ENCODE assay signal across 22 cellular contexts in genomic region chr1:21641076-21641475, GRCh38. TPM values are rescaled to one million over a fixed set of nuclear protein-coding genes. Genes with fewer than 3 reads are reported as not detected.
A peak's percentile ranks its signal among the peaks of the same experiment; 100 is the strongest.
DNase-seq lines count a peak whose midpoint lies in the region; ATAC-seq and TF ChIP-seq lines count a peak whose summit lies in the region.
"Had no signal": no experiment of that assay in that cellular context is flagged by ENCODE, and none has a peak within 500 bp of the region (broad histone marks: within the 10 kb centered on the region; RNA-seq: fewer than 3 reads in every experiment).

No MANE protein-coding gene starts in this region.

- H3K79me1 ChIP-seq in mesendoderm (ENCODE audit: low read length): no peaks in the 10 kb centered on the region

- no peak for TF ChIP-seq EP300 in stomach (IDR thresholded peaks at IDR 0.05)

- H3K36me3 ChIP-seq in duodenal mucosa (ENCODE audit: control insufficient read depth in 1 of 2, insufficient read depth in 2 of 2, low read length in 2 of 2): no peaks in the 10 kb centered on the region
- H3K36me3 ChIP-seq in mesendoderm (ENCODE audit: control insufficient read depth, insufficient read depth, low read length): no peaks in the 10 kb centered on the region
- no peaks in the 10 kb centered on the region for H3K36me3 ChIP-seq in stomach
- H3K36me3 ChIP-seq in HAP-1 (replicated peaks): no peaks in the 10 kb centered on the region
- H3K36me3 ChIP-seq: BE2C; BLaER1 treated with 17β-estradiol and CSF1 and Interleukin-3, amounts not matched to agents 10 nM and 100 nM had no signal

- WGBS in mesendoderm (ENCODE audit: extremely low coverage, insufficient coverage, low lambda C conversion rate): no CpG with 5 or more reads among the region's 2 CpGs
- 77 to 97% (median 83%) methylated on average over 2 of the region's 2 CpGs for WGBS in stomach, 5 donors

- intact Hi-C loops in stomach (cut with DNase I; ENCODE audit: low total_unique reads): no loop called here

- TF ChIP-seq POLR2A in stomach (IDR thresholded peaks at IDR 0.05): no peak

- DNase-seq in mesendoderm: no peak
- DNase-seq in stomach: no peak
- DNase-seq in HAP-1 (ENCODE audit: low spot score in 2 of 2): no peak
- no peak for DNase-seq in GM10266 (ENCODE audit: extremely low spot score)
- DNase-seq: 8988T; ACHN; AML-193; BE2C; CD4-positive, alpha-beta T cell; CD8-positive, alpha-beta memory T cell; DMS53; DMS79 treated with DMSO at 0.1 percent for 48 hours; GF-D8; GM23248; H9 had no signal

- H3K56ac ChIP-seq in mesendoderm (ENCODE audit: low read length): no peak overlapping the region

- H3K4me3 ChIP-seq in duodenal mucosa (ENCODE audit: low read depth in 1 of 2, low read length in 2 of 2): no peak overlapping the region
- no peak overlapping the region for H3K4me3 ChIP-seq in mesendoderm (ENCODE audit: low read length)
- no peak overlapping the region for H3K4me3 ChIP-seq in stomach
- no peak overlapping the region for H3K4me3 ChIP-seq in HAP-1
- H3K4me3 ChIP-seq: A549; BLaER1 treated with 17β-estradiol and CSF1 and Interleukin-3, amounts not matched to agents 10 nM and 100 nM; GM23248 had no signal

- TF ChIP-seq CTCF in VCaP (conservative IDR thresholded peaks at IDR 0.05) (no peak), stomach (IDR thresholded peaks at IDR 0.05) (no peak), GM10266 (IDR thresholded peaks at IDR 0.05; ENCODE audit: control insufficient read depth, insufficient read depth, low read depth, missing control alignments) (no peak)

- peak overlapping the region; percentile 58 for H2AK5ac ChIP-seq in mesendoderm (ENCODE audit: low read length)

- H3K79me2 ChIP-seq in mesendoderm (ENCODE audit: control insufficient read depth, insufficient read depth, low read length): no peaks in the 10 kb centered on the region

- H3K4me2 ChIP-seq in mesendoderm (ENCODE audit: low read length): no peak overlapping the region
- H3K4me2 ChIP-seq: A549; BLaER1 treated with 17β-estradiol and CSF1 and Interleukin-3, amounts not matched to agents 10 nM and 100 nM had no signal

- H2BK15ac ChIP-seq in mesendoderm (replicated peaks; ENCODE audit: low read depth): no peak overlapping the region

- no peaks in the 10 kb centered on the region for H3K9me3 ChIP-seq in duodenal mucosa (ENCODE audit: control insufficient read depth in 1 of 2, low read length in 2 of 2)
- no peaks in the 10 kb centered on the region for H3K9me3 ChIP-seq in stomach
- no peaks in the 10 kb centered on the region for H3K9me3 ChIP-seq in HAP-1
- H3K9me3 ChIP-seq: A549; BE2C; BLaER1 treated with 17β-estradiol and CSF1 and Interleukin-3, amounts not matched to agents 10 nM and 100 nM had no signal

- no peak overlapping the region for H2BK120ac ChIP-seq in mesendoderm (ENCODE audit: low read depth, low read length)

- H3K23ac ChIP-seq in mesendoderm (ENCODE audit: low read length): no peak overlapping the region

- ATAC-seq in HG02973 (IDR thresholded peaks at IDR 0.05; ENCODE audit: unreplicated experiment) (no peak), GM21390 (IDR thresholded peaks at IDR 0.05; ENCODE audit: unreplicated experiment) (no peak)
- ATAC-seq: A549 had no signal

- H3K27ac ChIP-seq in VCaP: peak overlapping the region; percentile 57; the same call in 1 of the 2 replicates
- H3K27ac ChIP-seq in duodenal mucosa (ENCODE audit: low read depth, low read length): peak overlapping the region; percentile 42
- no peak overlapping the region for H3K27ac ChIP-seq in mesendoderm (ENCODE audit: low read depth, low read length)
- peak overlapping the region in 4 of 5 donors; percentile 7 to 83 (median 19) for H3K27ac ChIP-seq in stomach
- H3K27ac ChIP-seq: BLaER1 treated with 17β-estradiol and CSF1 and Interleukin-3, amounts not matched to agents 10 nM and 100 nM; GM23248 had no signal

- H3K18ac ChIP-seq in mesendoderm (ENCODE audit: low read length): no peak overlapping the region

- peaks cover 0 to 4% of the 10 kb centered on the region in 2 donors for H3K27me3 ChIP-seq in duodenal mucosa (ENCODE audit: control insufficient read depth in 1 of 2, insufficient read depth in 2 of 2, low read length in 2 of 2)
- H3K27me3 ChIP-seq in mesendoderm (ENCODE audit: insufficient read depth, low read length, poor library complexity): no peaks in the 10 kb centered on the region
- H3K27me3 ChIP-seq in stomach: peaks cover 0 to 27% (median 0%) of the 10 kb centered on the region in 3 donors
- H3K27me3 ChIP-seq in HAP-1 (ENCODE audit: low read depth): no peaks in the 10 kb centered on the region
- H3K27me3 ChIP-seq: BE2C; BLaER1 treated with 17β-estradiol and CSF1 and Interleukin-3, amounts not matched to agents 10 nM and 100 nM had no signal

- H3K9ac ChIP-seq in duodenal mucosa (ENCODE audit: low read depth in 1 of 2, low read length in 2 of 2): no peak overlapping the region
- no peak overlapping the region for H3K9ac ChIP-seq in mesendoderm (ENCODE audit: low read length)
- H3K9ac ChIP-seq: BLaER1 treated with 17β-estradiol and CSF1 and Interleukin-3, amounts not matched to agents 10 nM and 100 nM; GM23248 had no signal

- in situ Hi-C loops in HAP-1 (cut with MboI; ENCODE audit: low sequenced_read_pairs): no loop called here

- no peak overlapping the region for H4K8ac ChIP-seq in mesendoderm (ENCODE audit: low read depth, low read length)

- H3K4ac ChIP-seq in mesendoderm (ENCODE audit: low read depth, low read length): no peak overlapping the region

- H2BK5ac ChIP-seq in mesendoderm (ENCODE audit: low read length): no peak overlapping the region

- H3K4me1 ChIP-seq in duodenal mucosa (ENCODE audit: control insufficient read depth in 1 of 2, insufficient read depth in 2 of 2, low read length in 2 of 2): peaks cover 10 to 13% of the 10 kb centered on the region in 2 donors
- H3K4me1 ChIP-seq in mesendoderm (ENCODE audit: control insufficient read depth, low read depth, low read length): peaks cover 14% of the 10 kb centered on the region
- H3K4me1 ChIP-seq in stomach: peaks cover 10 to 34% (median 16%) of the 10 kb centered on the region in 4 donors
- H3K4me1 ChIP-seq in HAP-1: no peaks in the 10 kb centered on the region
- H3K4me1 ChIP-seq: BE2C had no signal

- H4K5ac ChIP-seq in mesendoderm (ENCODE audit: low read length): no peak overlapping the region

RNA-seq across cellular contexts. Expression of gene RAP1GAP, which starts 28.1 kb away (rescaled TPM):
- polyA plus RNA-seq in mesendoderm (2013, experiment 1 of 2): 8.2 TPM
- polyA plus RNA-seq in mesendoderm (2013, experiment 2 of 2): 7.9 TPM
- 100 to 1,000 TPM in 1 of 5 donors, 10 to 100 TPM in 4; 21.1 to 117 (median 60.6) TPM for total RNA-seq in stomach
- polyA plus RNA-seq in stomach: 10 to 100 TPM; 48.6 to 98.3 (median 57.9) TPM
- polyA plus RNA-seq: CD14-positive monocyte; CD8-positive, alpha-beta memory T cell had no signal
